In the genomic region with DNA sequence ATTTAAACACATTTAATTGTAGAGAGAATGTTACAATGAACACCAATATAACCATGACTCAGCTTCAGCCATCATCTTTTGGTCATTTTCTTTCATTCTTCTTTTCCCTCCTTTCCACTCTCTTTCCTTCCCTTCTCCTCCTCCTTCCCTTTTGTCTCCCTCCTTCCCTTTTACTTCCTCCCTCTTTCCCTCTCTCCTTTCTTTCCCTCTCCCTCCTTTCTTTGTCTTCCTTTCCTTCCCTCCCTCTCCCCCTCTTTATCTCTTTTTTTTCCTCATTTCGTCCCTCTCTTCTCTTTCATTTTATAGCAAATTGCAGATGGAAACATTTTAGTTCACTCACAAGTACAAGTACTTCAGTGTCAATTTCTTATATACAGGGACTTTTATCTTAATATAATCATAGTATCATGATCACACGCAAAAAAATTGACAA, we compare ENCODE assay signal across 1 cellular context.
TF ChIP-seq lines count a peak whose summit lies in the region.

No MANE protein-coding gene starts in this region.

TF ChIP-seq in GM23338, 12 proteins besides CTCF, POLR2A, EP300 and RAD21:
- TF ChIP-seq, protein P1, sequence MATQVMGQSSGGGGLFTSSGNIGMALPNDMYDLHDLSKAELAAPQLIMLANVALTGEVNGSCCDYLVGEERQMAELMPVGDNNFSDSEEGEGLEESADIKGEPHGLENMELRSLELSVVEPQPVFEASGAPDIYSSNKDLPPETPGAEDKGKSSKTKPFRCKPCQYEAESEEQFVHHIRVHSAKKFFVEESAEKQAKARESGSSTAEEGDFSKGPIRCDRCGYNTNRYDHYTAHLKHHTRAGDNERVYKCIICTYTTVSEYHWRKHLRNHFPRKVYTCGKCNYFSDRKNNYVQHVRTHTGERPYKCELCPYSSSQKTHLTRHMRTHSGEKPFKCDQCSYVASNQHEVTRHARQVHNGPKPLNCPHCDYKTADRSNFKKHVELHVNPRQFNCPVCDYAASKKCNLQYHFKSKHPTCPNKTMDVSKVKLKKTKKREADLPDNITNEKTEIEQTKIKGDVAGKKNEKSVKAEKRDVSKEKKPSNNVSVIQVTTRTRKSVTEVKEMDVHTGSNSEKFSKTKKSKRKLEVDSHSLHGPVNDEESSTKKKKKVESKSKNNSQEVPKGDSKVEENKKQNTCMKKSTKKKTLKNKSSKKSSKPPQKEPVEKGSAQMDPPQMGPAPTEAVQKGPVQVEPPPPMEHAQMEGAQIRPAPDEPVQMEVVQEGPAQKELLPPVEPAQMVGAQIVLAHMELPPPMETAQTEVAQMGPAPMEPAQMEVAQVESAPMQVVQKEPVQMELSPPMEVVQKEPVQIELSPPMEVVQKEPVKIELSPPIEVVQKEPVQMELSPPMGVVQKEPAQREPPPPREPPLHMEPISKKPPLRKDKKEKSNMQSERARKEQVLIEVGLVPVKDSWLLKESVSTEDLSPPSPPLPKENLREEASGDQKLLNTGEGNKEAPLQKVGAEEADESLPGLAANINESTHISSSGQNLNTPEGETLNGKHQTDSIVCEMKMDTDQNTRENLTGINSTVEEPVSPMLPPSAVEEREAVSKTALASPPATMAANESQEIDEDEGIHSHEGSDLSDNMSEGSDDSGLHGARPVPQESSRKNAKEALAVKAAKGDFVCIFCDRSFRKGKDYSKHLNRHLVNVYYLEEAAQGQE (IDR thresholded peaks at IDR 0.05; ENCODE audit: unreplicated experiment), result no peak
- TF ChIP-seq, protein P2, sequence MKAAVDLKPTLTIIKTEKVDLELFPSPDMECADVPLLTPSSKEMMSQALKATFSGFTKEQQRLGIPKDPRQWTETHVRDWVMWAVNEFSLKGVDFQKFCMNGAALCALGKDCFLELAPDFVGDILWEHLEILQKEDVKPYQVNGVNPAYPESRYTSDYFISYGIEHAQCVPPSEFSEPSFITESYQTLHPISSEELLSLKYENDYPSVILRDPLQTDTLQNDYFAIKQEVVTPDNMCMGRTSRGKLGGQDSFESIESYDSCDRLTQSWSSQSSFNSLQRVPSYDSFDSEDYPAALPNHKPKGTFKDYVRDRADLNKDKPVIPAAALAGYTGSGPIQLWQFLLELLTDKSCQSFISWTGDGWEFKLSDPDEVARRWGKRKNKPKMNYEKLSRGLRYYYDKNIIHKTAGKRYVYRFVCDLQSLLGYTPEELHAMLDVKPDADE (IDR thresholded peaks at IDR 0.05), result no peak
- TF ChIP-seq JUNB (IDR thresholded peaks at IDR 0.05; ENCODE audit: unreplicated experiment) (no peak), STAT1 (IDR thresholded peaks at IDR 0.05; ENCODE audit: unreplicated experiment) (no peak), POLR2AphosphoS5 (IDR thresholded peaks at IDR 0.05; ENCODE audit: low read depth) (no peak), NANOG (IDR thresholded peaks at IDR 0.05; ENCODE audit: borderline replicate concordance) (no peak), CREB1 (CRISPR knock-in tag; IDR thresholded peaks at IDR 0.05; ENCODE audit: low read depth) (no peak), EZH2 (IDR thresholded peaks at IDR 0.05; ENCODE audit: low read depth, unreplicated experiment) (no peak)
- TF ChIP-seq, protein P3, sequence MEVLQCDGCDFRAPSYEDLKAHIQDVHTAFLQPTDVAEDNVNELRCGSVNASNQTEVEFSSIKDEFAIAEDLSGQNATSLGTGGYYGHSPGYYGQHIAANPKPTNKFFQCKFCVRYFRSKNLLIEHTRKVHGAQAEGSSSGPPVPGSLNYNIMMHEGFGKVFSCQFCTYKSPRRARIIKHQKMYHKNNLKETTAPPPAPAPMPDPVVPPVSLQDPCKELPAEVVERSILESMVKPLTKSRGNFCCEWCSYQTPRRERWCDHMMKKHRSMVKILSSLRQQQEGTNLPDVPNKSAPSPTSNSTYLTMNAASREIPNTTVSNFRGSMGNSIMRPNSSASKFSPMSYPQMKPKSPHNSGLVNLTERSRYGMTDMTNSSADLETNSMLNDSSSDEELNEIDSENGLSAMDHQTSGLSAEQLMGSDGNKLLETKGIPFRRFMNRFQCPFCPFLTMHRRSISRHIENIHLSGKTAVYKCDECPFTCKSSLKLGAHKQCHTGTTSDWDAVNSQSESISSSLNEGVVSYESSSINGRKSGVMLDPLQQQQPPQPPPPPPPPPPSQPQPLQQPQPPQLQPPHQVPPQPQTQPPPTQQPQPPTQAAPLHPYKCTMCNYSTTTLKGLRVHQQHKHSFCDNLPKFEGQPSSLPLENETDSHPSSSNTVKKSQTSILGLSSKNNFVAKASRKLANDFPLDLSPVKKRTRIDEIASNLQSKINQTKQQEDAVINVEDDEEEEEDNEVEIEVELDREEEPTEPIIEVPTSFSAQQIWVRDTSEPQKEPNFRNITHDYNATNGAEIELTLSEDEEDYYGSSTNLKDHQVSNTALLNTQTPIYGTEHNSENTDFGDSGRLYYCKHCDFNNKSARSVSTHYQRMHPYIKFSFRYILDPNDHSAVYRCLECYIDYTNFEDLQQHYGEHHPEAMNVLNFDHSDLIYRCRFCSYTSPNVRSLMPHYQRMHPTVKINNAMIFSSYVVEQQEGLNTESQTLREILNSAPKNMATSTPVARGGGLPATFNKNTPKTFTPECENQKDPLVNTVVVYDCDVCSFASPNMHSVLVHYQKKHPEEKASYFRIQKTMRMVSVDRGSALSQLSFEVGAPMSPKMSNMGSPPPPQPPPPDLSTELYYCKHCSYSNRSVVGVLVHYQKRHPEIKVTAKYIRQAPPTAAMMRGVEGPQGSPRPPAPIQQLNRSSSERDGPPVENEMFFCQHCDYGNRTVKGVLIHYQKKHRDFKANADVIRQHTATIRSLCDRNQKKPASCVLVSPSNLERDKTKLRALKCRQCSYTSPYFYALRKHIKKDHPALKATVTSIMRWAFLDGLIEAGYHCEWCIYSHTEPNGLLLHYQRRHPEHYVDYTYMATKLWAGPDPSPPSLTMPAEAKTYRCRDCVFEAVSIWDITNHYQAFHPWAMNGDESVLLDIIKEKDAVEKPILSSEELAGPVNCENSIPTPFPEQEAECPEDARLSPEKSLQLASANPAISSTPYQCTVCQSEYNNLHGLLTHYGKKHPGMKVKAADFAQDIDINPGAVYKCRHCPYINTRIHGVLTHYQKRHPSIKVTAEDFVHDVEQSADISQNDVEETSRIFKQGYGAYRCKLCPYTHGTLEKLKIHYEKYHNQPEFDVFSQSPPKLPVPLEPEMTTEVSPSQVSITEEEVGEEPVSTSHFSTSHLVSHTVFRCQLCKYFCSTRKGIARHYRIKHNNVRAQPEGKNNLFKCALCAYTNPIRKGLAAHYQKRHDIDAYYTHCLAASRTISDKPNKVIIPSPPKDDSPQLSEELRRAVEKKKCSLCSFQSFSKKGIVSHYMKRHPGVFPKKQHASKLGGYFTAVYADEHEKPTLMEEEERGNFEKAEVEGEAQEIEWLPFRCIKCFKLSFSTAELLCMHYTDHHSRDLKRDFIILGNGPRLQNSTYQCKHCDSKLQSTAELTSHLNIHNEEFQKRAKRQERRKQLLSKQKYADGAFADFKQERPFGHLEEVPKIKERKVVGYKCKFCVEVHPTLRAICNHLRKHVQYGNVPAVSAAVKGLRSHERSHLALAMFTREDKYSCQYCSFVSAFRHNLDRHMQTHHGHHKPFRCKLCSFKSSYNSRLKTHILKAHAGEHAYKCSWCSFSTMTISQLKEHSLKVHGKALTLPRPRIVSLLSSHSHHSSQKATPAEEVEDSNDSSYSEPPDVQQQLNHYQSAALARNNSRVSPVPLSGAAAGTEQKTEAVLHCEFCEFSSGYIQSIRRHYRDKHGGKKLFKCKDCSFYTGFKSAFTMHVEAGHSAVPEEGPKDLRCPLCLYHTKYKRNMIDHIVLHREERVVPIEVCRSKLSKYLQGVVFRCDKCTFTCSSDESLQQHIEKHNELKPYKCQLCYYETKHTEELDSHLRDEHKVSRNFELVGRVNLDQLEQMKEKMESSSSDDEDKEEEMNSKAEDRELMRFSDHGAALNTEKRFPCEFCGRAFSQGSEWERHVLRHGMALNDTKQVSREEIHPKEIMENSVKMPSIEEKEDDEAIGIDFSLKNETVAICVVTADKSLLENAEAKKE (CRISPR knock-in tag; IDR thresholded peaks at IDR 0.05), result no peak
